ENCODE assay signal across 31 cellular contexts in genomic region chr12:123794027-123794426, GRCh38. TPM values are rescaled to one million over a fixed set of nuclear protein-coding genes. Genes with fewer than 3 reads are reported as not detected.
"Had no signal": no experiment of that assay in that cellular context is flagged by ENCODE, and none has a peak within 500 bp of the region (broad histone marks: within the 10 kb centered on the region; RNA-seq: fewer than 3 reads in every experiment).

No MANE protein-coding gene starts in this region.

- H3K4me2 ChIP-seq: hepatocyte had no signal

- H3K27ac ChIP-seq: ascending aorta, breast epithelium, cardiac muscle cell, colonic mucosa, epithelial cell of prostate, esophagus squamous epithelium, gastroesophageal sphincter, heart right ventricle, hepatocyte had no signal

- H3K4me3 ChIP-seq: ascending aorta, breast epithelium, cardiac muscle cell, colonic mucosa, esophagus squamous epithelium, gastroesophageal sphincter, heart right ventricle, hepatocyte had no signal

- FAIRE-seq: endometrium, endothelial cell of umbilical vein had no signal

- H3K36me3 ChIP-seq: ascending aorta, breast epithelium, cardiac muscle cell, colonic mucosa, esophagus squamous epithelium, gastroesophageal sphincter, heart right ventricle had no signal

- H3K4me1 ChIP-seq: ascending aorta, breast epithelium, colonic mucosa, esophagus squamous epithelium, gastroesophageal sphincter, heart right ventricle had no signal

- ATAC-seq: activated CD4-positive, alpha-beta T cell treated with anti-CD3 and anti-CD28 coated beads for 36 hours; activated naive CD4-positive, alpha-beta T cell treated with anti-CD3 and anti-CD28 coated beads, Interleukin-2, amount 50 U/mL, for 72 hours; activated T-cell treated with anti-CD3 and anti-CD28 coated beads, Interleukin-2, amount 50 U/mL, for 72 hours; gastroesophageal sphincter; heart right ventricle had no signal

- DNase-seq: activated CD4-positive, alpha-beta memory T cell treated with anti-CD3 and anti-CD28 coated beads, Interleukin-2, amount 10 ng/mL, durations not matched to agents 7 days and 5 days; activated CD4-positive, alpha-beta T cell treated with anti-CD3 and anti-CD28 coated beads for 36 hours; activated CD4-positive, alpha-beta T cell treated with anti-CD3 and anti-CD28 coated beads, Interleukin-2, amount 10 ng/mL, durations not matched to agents 7 days and 5 days; activated CD4-positive, alpha-beta T cell treated with anti-CD3 and anti-CD28 coated beads, Interleukin-2, amount 50 U/mL, for 4 hours; activated CD4-positive, CD25-positive, alpha-beta regulatory T cell; activated CD4-positive, CD25-positive, alpha-beta regulatory T cell treated with anti-CD3 and anti-CD28 coated beads, Interleukin-2, amount 50 U/mL, for 72 hours; activated CD8-positive, alpha-beta memory T cell treated with anti-CD3 and anti-CD28 coated beads, Interleukin-2, amount 50 U/mL, for 48 hours; activated gamma-delta T cell; activated naive CD4-positive, alpha-beta T cell; activated naive CD4-positive, alpha-beta T cell treated with anti-CD3 and anti-CD28 coated beads, Interleukin-2, amount 10 ng/mL, durations not matched to agents 7 days and 5 days; activated naive CD8-positive, alpha-beta T cell treated with anti-CD3 and anti-CD28 coated beads, Interleukin-2, amount 10 ng/mL, durations not matched to agents 7 days and 5 days; activated T-cell treated with anti-CD3 and anti-CD28 coated beads for 4 hours; activated T-cell treated with anti-CD3 and anti-CD28 coated beads, Interleukin-2, amount 50 U/mL, for 24 hours; activated T-cell treated with anti-CD3 and anti-CD28 coated beads, Interleukin-2, amount 50 U/mL, for 72 hours; central memory CD4-positive, alpha-beta T cell; cerebellar nuclear complex; colonic mucosa; effector CD8-positive, alpha-beta T cell; esophagus squamous epithelium; foreskin melanocyte; heart right ventricle had no signal

- H3K9me3 ChIP-seq: ascending aorta, colonic mucosa, esophagus squamous epithelium had no signal

- H2AFZ ChIP-seq: hepatocyte had no signal

- H3K27me3 ChIP-seq: ascending aorta, breast epithelium, cardiac muscle cell, colonic mucosa, esophagus squamous epithelium, gastroesophageal sphincter, hepatocyte had no signal

- H3K79me2 ChIP-seq: hepatocyte had no signal

RNA-seq across cellular contexts. Expression of gene DNAH10, which starts 31.9 kb away (rescaled TPM):
- total RNA-seq: ascending aorta, esophagus squamous epithelium, gastroesophageal sphincter, glomerular endothelial cell had no signal
